ENCODE assay signal across 21 cellular contexts in the genomic region with DNA sequence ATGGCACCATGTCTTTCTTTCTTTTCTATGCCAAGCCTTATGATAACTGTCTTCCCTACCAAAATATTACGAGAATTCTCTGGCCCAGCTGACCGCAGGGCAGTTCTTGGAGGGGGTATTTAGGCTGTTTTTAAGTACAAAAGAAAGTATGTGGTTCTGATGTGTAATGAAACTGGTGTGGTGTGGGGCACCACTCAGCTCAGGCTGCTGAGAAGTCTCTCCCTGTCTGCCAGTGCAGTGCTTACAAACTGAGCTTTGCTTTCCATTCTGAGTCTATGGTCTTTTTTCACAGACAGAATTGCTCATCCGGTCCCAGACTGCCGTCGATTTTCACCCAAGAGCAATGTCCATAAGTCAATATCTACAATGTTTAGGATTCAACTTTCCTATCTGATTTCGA.
"Had no signal": no experiment of that assay in that cellular context is flagged by ENCODE, and none has a peak within 500 bp of the region (broad histone marks: within the 10 kb centered on the region; RNA-seq: fewer than 3 reads in every experiment).

No MANE protein-coding gene starts in this region.

- ATAC-seq: effector memory CD8-positive, alpha-beta T cell; esophagus mucosa; gastrocnemius medialis; heart right ventricle; left cardiac atrium; left lung; left ventricle myocardium superior; lower lobe of right lung had no signal

- H3K36me3 ChIP-seq: colonic mucosa, esophagus squamous epithelium, gastrocnemius medialis, heart right ventricle, left lung, lower lobe of right lung had no signal

- DNase-seq: colonic mucosa; cortex of kidney; effector CD8-positive, alpha-beta T cell; effector memory CD8-positive, alpha-beta T cell; endodermal cell; erythroblast; esophagus squamous epithelium; foreskin fibroblast; foreskin melanocyte; gastrocnemius medialis; glutamatergic neuron; head of caudate nucleus; heart right ventricle; hippocampal formation; left cardiac atrium; left lung; left ventricle myocardium superior; lower lobe of right lung; mesenchymal stem cell had no signal

- H3K9me3 ChIP-seq: colonic mucosa, esophagus squamous epithelium, gastrocnemius medialis, heart right ventricle, left lung, lower lobe of right lung had no signal

- H3K27ac ChIP-seq: colonic mucosa, epithelial cell of prostate, esophagus squamous epithelium, gastrocnemius medialis, heart right ventricle, left lung, lower lobe of right lung had no signal

- H3K27me3 ChIP-seq: colonic mucosa, esophagus squamous epithelium, gastrocnemius medialis, heart right ventricle, left lung had no signal

- H3K4me1 ChIP-seq: colonic mucosa, esophagus squamous epithelium, gastrocnemius medialis, heart right ventricle, left lung, lower lobe of right lung had no signal

- H3K4me3 ChIP-seq: colonic mucosa, esophagus squamous epithelium, gastrocnemius medialis, heart right ventricle, left lung, lower lobe of right lung had no signal
